Comparison of ENCODE assay signal across 28 cellular contexts in the genomic region with DNA sequence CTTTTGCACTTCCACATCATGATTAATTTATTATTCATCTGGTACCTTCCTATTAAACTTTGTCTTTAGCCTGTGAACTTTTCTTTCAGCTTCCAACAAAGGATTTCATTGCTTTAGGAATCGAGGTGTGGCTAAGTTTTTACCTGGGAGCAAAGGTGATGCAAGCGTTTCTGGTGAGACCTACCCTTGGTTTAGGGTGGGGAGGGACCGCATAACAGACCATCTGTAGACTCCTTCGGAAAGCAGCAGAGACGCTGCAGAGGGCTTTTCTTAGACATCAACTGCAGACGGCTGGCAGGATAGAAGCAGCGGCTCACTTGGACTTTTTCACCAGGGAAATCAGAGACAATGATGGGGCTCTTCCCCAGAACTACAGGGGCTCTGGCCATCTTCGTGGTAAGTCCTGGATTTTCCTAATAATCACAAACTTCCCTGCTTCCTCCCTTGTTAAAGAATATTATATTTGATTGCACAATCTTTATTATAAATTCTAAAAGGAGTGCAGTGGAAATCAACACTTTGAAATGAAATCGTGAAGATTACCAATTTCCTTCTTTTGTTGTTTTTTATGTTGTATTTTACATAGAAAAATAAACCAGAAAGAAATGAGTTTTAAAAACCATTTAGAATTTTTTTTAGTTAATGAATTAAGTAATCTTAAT. TPM values are rescaled to one million over a fixed set of nuclear protein-coding genes. Genes with fewer than 3 reads are reported as not detected.
DNase-seq lines count a peak whose midpoint lies in the region; FAIRE-seq and TF ChIP-seq lines count a peak whose summit lies in the region.
"Had no signal": no experiment of that assay in that cellular context is flagged by ENCODE, and none has a peak within 500 bp of the region (broad histone marks: within the 10 kb centered on the region; RNA-seq: fewer than 3 reads in every experiment).

A gene with protein sequence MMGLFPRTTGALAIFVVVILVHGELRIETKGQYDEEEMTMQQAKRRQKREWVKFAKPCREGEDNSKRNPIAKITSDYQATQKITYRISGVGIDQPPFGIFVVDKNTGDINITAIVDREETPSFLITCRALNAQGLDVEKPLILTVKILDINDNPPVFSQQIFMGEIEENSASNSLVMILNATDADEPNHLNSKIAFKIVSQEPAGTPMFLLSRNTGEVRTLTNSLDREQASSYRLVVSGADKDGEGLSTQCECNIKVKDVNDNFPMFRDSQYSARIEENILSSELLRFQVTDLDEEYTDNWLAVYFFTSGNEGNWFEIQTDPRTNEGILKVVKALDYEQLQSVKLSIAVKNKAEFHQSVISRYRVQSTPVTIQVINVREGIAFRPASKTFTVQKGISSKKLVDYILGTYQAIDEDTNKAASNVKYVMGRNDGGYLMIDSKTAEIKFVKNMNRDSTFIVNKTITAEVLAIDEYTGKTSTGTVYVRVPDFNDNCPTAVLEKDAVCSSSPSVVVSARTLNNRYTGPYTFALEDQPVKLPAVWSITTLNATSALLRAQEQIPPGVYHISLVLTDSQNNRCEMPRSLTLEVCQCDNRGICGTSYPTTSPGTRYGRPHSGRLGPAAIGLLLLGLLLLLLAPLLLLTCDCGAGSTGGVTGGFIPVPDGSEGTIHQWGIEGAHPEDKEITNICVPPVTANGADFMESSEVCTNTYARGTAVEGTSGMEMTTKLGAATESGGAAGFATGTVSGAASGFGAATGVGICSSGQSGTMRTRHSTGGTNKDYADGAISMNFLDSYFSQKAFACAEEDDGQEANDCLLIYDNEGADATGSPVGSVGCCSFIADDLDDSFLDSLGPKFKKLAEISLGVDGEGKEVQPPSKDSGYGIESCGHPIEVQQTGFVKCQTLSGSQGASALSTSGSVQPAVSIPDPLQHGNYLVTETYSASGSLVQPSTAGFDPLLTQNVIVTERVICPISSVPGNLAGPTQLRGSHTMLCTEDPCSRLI (plus strand): TSS at position 212 of the 662 bp plus-strand sequence. CDS start 137 bp downstream, at position 349.

- TF ChIP-seq CTCF in breast epithelium (IDR thresholded peaks at IDR 0.05) (no peak), keratinocyte (optimal IDR thresholded peaks at IDR 0.05 in 1 of 3, IDR thresholded peaks at IDR 0.05 in 1 of 3, conservative IDR thresholded peaks at IDR 0.05 in 1 of 3; ENCODE audit: extremely low read depth in 1 of 3, insufficient read depth in 2 of 3, low read length in 3 of 3) (no peak), ovary (IDR thresholded peaks at IDR 0.05) (no peak)

- FAIRE-seq in keratinocyte (lab: Jason Lieb, UNC): peak; percentile 97

- H3K27ac ChIP-seq in breast epithelium: peak within 1 kb of the TSS; percentile 22 to 71
- peak within 1 kb of the TSS; percentile 98 for H3K27ac ChIP-seq in keratinocyte (ENCODE audit: control insufficient read depth, insufficient read depth, low read length)
- H3K27ac ChIP-seq in thymus (ENCODE audit: low read depth): peak within 1 kb of the TSS; percentile 52
- H3K27ac ChIP-seq in ovary: no peak within 1 kb of the TSS
- H3K27ac ChIP-seq: 22Rv1, C4-2B, neutrophil, prostate gland, sigmoid colon, thyroid gland had no signal

- 86% methylated on average over 9 of the region's 9 CpGs for WGBS in thymus
- WGBS in ovary, 3 donors: 52 to 58% (median 53%) methylated on average over 9 of the region's 9 CpGs

- no peaks in the 10 kb centered on the region for H4K20me1 ChIP-seq in keratinocyte (ENCODE audit: control insufficient read depth, extremely low read depth, insufficient read depth, low read length)

- TF ChIP-seq POLR2A in breast epithelium (IDR thresholded peaks at IDR 0.05) (peak; percentile 39), ovary (IDR thresholded peaks at IDR 0.05) (no peak)

- dilution Hi-C loops in keratinocyte (cut with MboI; ENCODE audit: extremely low pct_ligation_motif_present, low sequenced_read_pairs): no loop called here

- peak within 1 kb of the TSS; percentile 94 for H3K4me2 ChIP-seq in keratinocyte (ENCODE audit: control insufficient read depth, extremely low read depth, insufficient read depth, low read depth, low read length)

- H3K9me3 ChIP-seq in breast epithelium (no peaks in the 10 kb centered on the region), keratinocyte (ENCODE audit: control insufficient read depth, low read depth, low read length) (no peaks in the 10 kb centered on the region), thymus (ENCODE audit: control insufficient read depth) (no peaks in the 10 kb centered on the region), ovary (no peaks in the 10 kb centered on the region)
- H3K9me3 ChIP-seq: MG63, neutrophil, prostate gland, sigmoid colon, thyroid gland had no signal

- intact Hi-C loops in breast epithelium (cut with DNase I; ENCODE audit: low total_unique reads) (no loop called here), ovary (cut with DNase I) (no loop called here)

- H2AFZ ChIP-seq in keratinocyte (ENCODE audit: control insufficient read depth, low read length): peak within 1 kb of the TSS; percentile 59

- H3K4me1 ChIP-seq in breast epithelium (no peaks in the 10 kb centered on the region), keratinocyte (ENCODE audit: control insufficient read depth, extremely low read depth, insufficient read depth, low read length) (peaks cover 30% of the 10 kb centered on the region), thymus (ENCODE audit: control insufficient read depth, insufficient read depth, low read length) (no peaks in the 10 kb centered on the region), ovary (ENCODE audit: insufficient read depth) (no peaks in the 10 kb centered on the region)
- H3K4me1 ChIP-seq: prostate gland, sigmoid colon, thyroid gland had no signal

- peak within 1 kb of the TSS in 2 of 3 donors; percentile 24 to 51 for H3K4me3 ChIP-seq in breast epithelium
- H3K4me3 ChIP-seq in keratinocyte (ENCODE audit: control insufficient read depth in 2 of 3, extremely low read depth in 1 of 3, insufficient read depth in 2 of 3, low read depth in 1 of 3, low read length in 3 of 3): peak within 1 kb of the TSS; percentile 47 to 98 (median 89)
- peak within 1 kb of the TSS; percentile 9 for H3K4me3 ChIP-seq in thymus (ENCODE audit: low read length)
- no peak within 1 kb of the TSS for H3K4me3 ChIP-seq in ovary
- H3K4me3 ChIP-seq: MG63, prostate gland, sigmoid colon, thyroid gland had no signal

- H3K27me3 ChIP-seq in breast epithelium (no peaks in the 10 kb centered on the region), keratinocyte (ENCODE audit: control insufficient read depth, extremely low read depth, insufficient read depth, low read length) (no peaks in the 10 kb centered on the region), thymus (ENCODE audit: control insufficient read depth, insufficient read depth) (no peaks in the 10 kb centered on the region), ovary (no peaks in the 10 kb centered on the region)
- H3K27me3 ChIP-seq: MG63, neutrophil, sigmoid colon, thyroid gland had no signal

- peaks cover 51% of the 10 kb centered on the region for H3K79me2 ChIP-seq in keratinocyte (ENCODE audit: control insufficient read depth, insufficient read depth, low read length)

- H3K9me1 ChIP-seq in keratinocyte (ENCODE audit: control insufficient read depth, extremely low read depth, insufficient read depth, low read length): no peaks in the 10 kb centered on the region

- DNase-seq in NCI-H82 (lab: John Stamatoyannopoulos, UW): peak; percentile 20
- DNase-seq in NCI-H82 treated with DMSO at 0.1 percent for 48 hours (lab: John Stamatoyannopoulos, UW; ENCODE audit: unreplicated experiment): no peak
- DNase-seq in breast epithelium (ENCODE audit: low spot score in 2 of 2): peak in 1 of 2 donors; percentile 39
- DNase-seq in keratinocyte (ENCODE audit: low read depth, low spot score): peak; percentile 85
- no peak for DNase-seq in dermis blood vessel endothelial cell
- no peak for DNase-seq in NCI-H345 treated with DMSO at 0.1 percent for 48 hours (lab: John Stamatoyannopoulos, UW; ENCODE audit: unreplicated experiment)
- no peak for DNase-seq in ovary
- DNase-seq: activated CD4-positive, alpha-beta T cell treated with anti-CD3 and anti-CD28 coated beads for 36 hours; activated CD8-positive, alpha-beta T cell treated with anti-CD3 and anti-CD28 coated beads, Interleukin-2, amount 10 ng/mL, durations not matched to agents 7 days and 5 days; GOT3; head of caudate nucleus; mesenchymal stem cell; MG63; NCI-H2029 treated with DMSO at 0.1 percent for 48 hours; NCI-H2227 treated with DMSO at 0.1 percent for 48 hours; sigmoid colon; stimulated activated naive CD4-positive, alpha-beta T cell treated with Interleukin-2 at 50 U/mL for 16 hours; thyroid gland had no signal

- H3K36me3 ChIP-seq in breast epithelium: no peaks in the 10 kb centered on the region
- H3K36me3 ChIP-seq in keratinocyte (ENCODE audit: control insufficient read depth in 2 of 2, extremely low read depth in 1 of 2, insufficient read depth in 2 of 2, low read length in 2 of 2): peaks cover 0 to 14% of the 10 kb centered on the region in 2 experiments
- H3K36me3 ChIP-seq in thymus (ENCODE audit: control insufficient read depth, insufficient read depth): no peaks in the 10 kb centered on the region
- no peaks in the 10 kb centered on the region for H3K36me3 ChIP-seq in ovary
- H3K36me3 ChIP-seq: MG63, neutrophil, prostate gland, sigmoid colon, thyroid gland had no signal

- no peak for TF ChIP-seq EP300 in ovary (IDR thresholded peaks at IDR 0.05)

- peak within 1 kb of the TSS; percentile 88 for H3K9ac ChIP-seq in keratinocyte (ENCODE audit: control insufficient read depth, extremely low read depth, insufficient read depth, low read length)

RNA-seq across cellular contexts. Expression of the gene that starts here (rescaled TPM):
- total RNA-seq in breast epithelium: 10 to 100 TPM in 2 of 3 donors, not detected in 1; 21.0 to 40.1 TPM
- polyA plus RNA-seq in keratinocyte: 172 to 488 TPM (median 259 TPM) in 3 replicates
- 288 TPM for polyA plus RNA-seq in keratinocyte (2011; ENCODE audit: low read depth)
- polyA plus RNA-seq in keratinocyte (2011; cell fraction: cytosol; rRNA removed): 59.0 and 114 TPM in 2 replicates
- 495 and 579 TPM in 2 replicates for polyA plus RNA-seq in keratinocyte (2011; cell fraction: nucleus; rRNA removed)
- polyA plus RNA-seq in keratinocyte (2012; ENCODE audit: low replicate concordance): 132 and 436 TPM in 2 replicates
- polyA minus RNA-seq in keratinocyte: 95.0 to 692 TPM (median 426 TPM) in 3 replicates
- 153 TPM for polyA minus RNA-seq in keratinocyte (2011; cell fraction: cytosol; rRNA and poly(A)+ RNA removed)
- polyA minus RNA-seq in keratinocyte (2011; cell fraction: nucleus; rRNA and poly(A)+ RNA removed): 734 and 1,189 TPM in 2 replicates
- 42.1 TPM for polyA plus RNA-seq in thymus
- not detected in 2 replicates for total RNA-seq in dermis blood vessel endothelial cell
- total RNA-seq in ovary: under 1 TPM in 3 of 7 donors, not detected in 4; under 0.01 to 0.05 (median 0.03) TPM
- polyA plus RNA-seq in ovary: not detected
- total RNA-seq: activated CD4-positive, alpha-beta T cell treated with anti-CD3 and anti-CD28 coated beads for 36 hours; activated CD8-positive, alpha-beta T cell treated with anti-CD3 and anti-CD28 coated beads, Interleukin-2, amount 10 ng/mL, durations not matched to agents 7 days and 5 days; activated T-helper 2 cell treated with anti-CD3 and anti-CD28 coated beads, Interferon-gamma antibody, Interleukin-2, Interleukin-4, amounts not matched to agents 10 μg/mL and 5 μg/mL and 100 μg/mL, durations not matched to agents 14 hours and 24 hours and 36 hours; cerebellum; OCI-LY7; Right ventricle myocardium inferior; sigmoid colon; T-helper 2 cell treated with Interferon-gamma antibody and Interleukin-4, amounts not matched to agents 100 ng/mL and 5 ng/mL, for 36 hours had no signal

Comparison
In these comparisons a context has a peak if more than half of its experiments do, and no peak if none do; other contexts are left out.
1. RNA of the gene that starts here (polyA plus RNA-seq): 59.0 to 579 TPM in keratinocyte and 42.1 TPM in thymus (single experiment); not detected in ovary; every median in the first group is over 10 times any median in the second.
2. DNase-seq: peak in NCI-H82 (single experiment) and keratinocyte (single experiment); none in NCI-H82 treated with DMSO at 0.1 percent for 48 hours (single experiment), dermis blood vessel endothelial cell (single experiment), NCI-H345 treated with DMSO at 0.1 percent for 48 hours (single experiment) and ovary (0 of 5).
3. H3K27ac ChIP-seq: peak in breast epithelium (2 of 2), keratinocyte (single experiment) and thymus (single experiment); none in ovary (0 of 2).